1 cellular context compared by ENCODE assay signal in the genomic region with DNA sequence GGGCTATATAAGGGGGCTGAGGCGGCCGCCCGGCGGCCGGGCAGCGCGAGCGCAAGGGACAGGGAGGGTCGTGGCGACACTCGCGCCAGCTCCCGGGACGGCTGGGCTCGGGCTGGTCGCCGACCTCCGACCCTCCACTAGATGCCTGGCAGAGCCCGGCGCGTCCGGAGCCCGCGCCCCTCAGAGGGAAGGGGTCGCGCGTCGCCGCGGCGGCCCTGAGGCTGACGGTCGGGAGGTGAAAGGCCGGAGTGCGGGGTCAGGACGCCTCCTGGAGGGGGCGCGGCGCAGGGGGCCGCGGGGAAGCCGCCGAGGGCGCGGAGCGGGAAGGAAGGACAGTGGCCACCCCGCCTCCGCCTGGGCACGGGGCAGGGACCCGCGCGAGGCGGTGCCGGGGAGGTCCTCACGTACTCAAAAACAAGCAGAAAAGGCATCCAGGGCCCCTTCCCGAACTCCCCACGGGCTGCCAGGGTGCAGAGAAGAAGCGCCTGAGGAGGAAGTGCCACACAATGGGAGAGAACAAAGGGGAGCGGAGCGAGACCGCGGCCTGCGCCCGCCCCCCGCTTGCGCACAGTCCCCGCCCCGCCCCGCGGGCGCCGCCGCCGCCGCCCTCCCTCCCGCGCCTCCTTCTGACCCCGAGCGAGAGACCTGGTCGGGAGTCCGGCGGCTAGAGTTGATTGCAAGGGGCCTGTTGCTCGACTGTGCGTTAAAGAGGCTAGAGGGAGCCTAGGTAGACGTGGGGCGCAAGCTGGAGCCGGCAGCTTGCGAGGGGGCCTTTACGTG.
TF ChIP-seq lines count a peak whose summit lies in the region.

No MANE protein-coding gene starts in this region.

TF ChIP-seq in HepG2, 621 proteins besides CTCF, POLR2A, EP300 and RAD21 (continued from another document and continues in another):
- TF ChIP-seq, protein P1, sequence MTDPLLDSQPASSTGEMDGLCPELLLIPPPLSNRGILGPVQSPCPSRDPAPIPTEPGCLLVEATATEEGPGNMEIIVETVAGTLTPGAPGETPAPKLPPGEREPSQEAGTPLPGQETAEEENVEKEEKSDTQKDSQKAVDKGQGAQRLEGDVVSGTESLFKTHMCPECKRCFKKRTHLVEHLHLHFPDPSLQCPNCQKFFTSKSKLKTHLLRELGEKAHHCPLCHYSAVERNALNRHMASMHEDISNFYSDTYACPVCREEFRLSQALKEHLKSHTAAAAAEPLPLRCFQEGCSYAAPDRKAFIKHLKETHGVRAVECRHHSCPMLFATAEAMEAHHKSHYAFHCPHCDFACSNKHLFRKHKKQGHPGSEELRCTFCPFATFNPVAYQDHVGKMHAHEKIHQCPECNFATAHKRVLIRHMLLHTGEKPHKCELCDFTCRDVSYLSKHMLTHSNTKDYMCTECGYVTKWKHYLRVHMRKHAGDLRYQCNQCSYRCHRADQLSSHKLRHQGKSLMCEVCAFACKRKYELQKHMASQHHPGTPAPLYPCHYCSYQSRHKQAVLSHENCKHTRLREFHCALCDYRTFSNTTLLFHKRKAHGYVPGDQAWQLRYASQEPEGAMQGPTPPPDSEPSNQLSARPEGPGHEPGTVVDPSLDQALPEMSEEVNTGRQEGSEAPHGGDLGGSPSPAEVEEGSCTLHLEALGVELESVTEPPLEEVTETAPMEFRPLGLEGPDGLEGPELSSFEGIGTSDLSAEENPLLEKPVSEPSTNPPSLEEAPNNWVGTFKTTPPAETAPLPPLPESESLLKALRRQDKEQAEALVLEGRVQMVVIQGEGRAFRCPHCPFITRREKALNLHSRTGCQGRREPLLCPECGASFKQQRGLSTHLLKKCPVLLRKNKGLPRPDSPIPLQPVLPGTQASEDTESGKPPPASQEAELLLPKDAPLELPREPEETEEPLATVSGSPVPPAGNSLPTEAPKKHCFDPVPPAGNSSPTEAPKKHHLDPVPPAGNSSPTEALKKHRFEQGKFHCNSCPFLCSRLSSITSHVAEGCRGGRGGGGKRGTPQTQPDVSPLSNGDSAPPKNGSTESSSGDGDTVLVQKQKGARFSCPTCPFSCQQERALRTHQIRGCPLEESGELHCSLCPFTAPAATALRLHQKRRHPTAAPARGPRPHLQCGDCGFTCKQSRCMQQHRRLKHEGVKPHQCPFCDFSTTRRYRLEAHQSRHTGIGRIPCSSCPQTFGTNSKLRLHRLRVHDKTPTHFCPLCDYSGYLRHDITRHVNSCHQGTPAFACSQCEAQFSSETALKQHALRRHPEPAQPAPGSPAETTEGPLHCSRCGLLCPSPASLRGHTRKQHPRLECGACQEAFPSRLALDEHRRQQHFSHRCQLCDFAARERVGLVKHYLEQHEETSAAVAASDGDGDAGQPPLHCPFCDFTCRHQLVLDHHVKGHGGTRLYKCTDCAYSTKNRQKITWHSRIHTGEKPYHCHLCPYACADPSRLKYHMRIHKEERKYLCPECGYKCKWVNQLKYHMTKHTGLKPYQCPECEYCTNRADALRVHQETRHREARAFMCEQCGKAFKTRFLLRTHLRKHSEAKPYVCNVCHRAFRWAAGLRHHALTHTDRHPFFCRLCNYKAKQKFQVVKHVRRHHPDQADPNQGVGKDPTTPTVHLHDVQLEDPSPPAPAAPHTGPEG (CRISPR knock-in tag; IDR thresholded peaks at IDR 0.05): 0 out of 2 replicates have a peak, but pooled peaks have one; percentile 31
- TF ChIP-seq ZBTB7A (CRISPR knock-in tag; IDR thresholded peaks at IDR 0.05) (0 out of 2 replicates have a peak, but pooled peaks have one; percentile 47), ZNF777 (CRISPR knock-in tag; IDR thresholded peaks at IDR 0.05) (peak; percentile 82), ARNT2 (CRISPR knock-in tag; IDR thresholded peaks at IDR 0.05; ENCODE audit: low read depth) (peak; percentile 89), ZNF549 (CRISPR knock-in tag; IDR thresholded peaks at IDR 0.05) (peak; percentile 61; the same call in 1 of the 2 replicates), MED13 (CRISPR knock-in tag; IDR thresholded peaks at IDR 0.05) (0 out of 2 replicates have a peak, but pooled peaks have one; percentile 21), ZC3H4 (CRISPR knock-in tag; IDR thresholded peaks at IDR 0.05; ENCODE audit: borderline replicate concordance) (peak; percentile 86; the same call in 1 of the 2 replicates), ZNF841 (CRISPR knock-in tag; IDR thresholded peaks at IDR 0.05; ENCODE audit: borderline replicate concordance) (0 out of 2 replicates have a peak, but pooled peaks have one; percentile 2), ZNF709 (CRISPR knock-in tag; IDR thresholded peaks at IDR 0.05) (peak; percentile 67; the same call in 1 of the 2 replicates), SRY (CRISPR knock-in tag; IDR thresholded peaks at IDR 0.05) (no peak), BORCS8-MEF2B (CRISPR knock-in tag; IDR thresholded peaks at IDR 0.05) (0 out of 2 replicates have a peak, but pooled peaks have one; percentile 41), JARID2 (CRISPR knock-in tag; IDR thresholded peaks at IDR 0.05; ENCODE audit: insufficient replicate concordance) (no peak), ZNF724P (CRISPR knock-in tag; IDR thresholded peaks at IDR 0.05; ENCODE audit: borderline replicate concordance) (0 out of 2 replicates have a peak, but pooled peaks have one; percentile 34), YEATS2 (CRISPR knock-in tag; IDR thresholded peaks at IDR 0.05; ENCODE audit: borderline replicate concordance) (0 out of 2 replicates have a peak, but pooled peaks have one; percentile 6), ZNF367 (CRISPR knock-in tag; IDR thresholded peaks at IDR 0.05; ENCODE audit: borderline replicate concordance) (no peak; the same call in 1 of the 2 replicates), ZFP91 (CRISPR knock-in tag; IDR thresholded peaks at IDR 0.05; ENCODE audit: borderline replicate concordance) (peak; percentile 50; the same call in 1 of the 2 replicates), PLRG1 (conservative IDR thresholded peaks at IDR 0.05) (no peak), SOX6 (IDR thresholded peaks at IDR 0.05) (no peak), SOX6 (CRISPR knock-in tag; IDR thresholded peaks at IDR 0.05) (peak; percentile 42; the same call in 1 of the 2 replicates), GTF2F1 (IDR thresholded peaks at IDR 0.05; ENCODE audit: low read length) (peak; percentile 73; the same call in 1 of the 2 replicates), PBX3 (CRISPR knock-in tag; IDR thresholded peaks at IDR 0.05; ENCODE audit: borderline replicate concordance) (no peak), ZNF503 (CRISPR knock-in tag; IDR thresholded peaks at IDR 0.05) (no peak), RNF2 (conservative IDR thresholded peaks at IDR 0.05; ENCODE audit: low read depth) (peak; percentile 89; the same call in 1 of the 2 replicates), ASH2L (IDR thresholded peaks at IDR 0.05; ENCODE audit: insufficient read length, low read depth, low read length) (peak; percentile 68), ZSCAN22 (CRISPR knock-in tag; IDR thresholded peaks at IDR 0.05) (0 out of 2 replicates have a peak, but pooled peaks have one; percentile 42)
- TF ChIP-seq, protein P2, sequence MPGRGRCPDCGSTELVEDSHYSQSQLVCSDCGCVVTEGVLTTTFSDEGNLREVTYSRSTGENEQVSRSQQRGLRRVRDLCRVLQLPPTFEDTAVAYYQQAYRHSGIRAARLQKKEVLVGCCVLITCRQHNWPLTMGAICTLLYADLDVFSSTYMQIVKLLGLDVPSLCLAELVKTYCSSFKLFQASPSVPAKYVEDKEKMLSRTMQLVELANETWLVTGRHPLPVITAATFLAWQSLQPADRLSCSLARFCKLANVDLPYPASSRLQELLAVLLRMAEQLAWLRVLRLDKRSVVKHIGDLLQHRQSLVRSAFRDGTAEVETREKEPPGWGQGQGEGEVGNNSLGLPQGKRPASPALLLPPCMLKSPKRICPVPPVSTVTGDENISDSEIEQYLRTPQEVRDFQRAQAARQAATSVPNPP (CRISPR knock-in tag; IDR thresholded peaks at IDR 0.05): 0 out of 2 replicates have a peak, but pooled peaks have one; percentile 58
- TF ChIP-seq, protein P3, sequence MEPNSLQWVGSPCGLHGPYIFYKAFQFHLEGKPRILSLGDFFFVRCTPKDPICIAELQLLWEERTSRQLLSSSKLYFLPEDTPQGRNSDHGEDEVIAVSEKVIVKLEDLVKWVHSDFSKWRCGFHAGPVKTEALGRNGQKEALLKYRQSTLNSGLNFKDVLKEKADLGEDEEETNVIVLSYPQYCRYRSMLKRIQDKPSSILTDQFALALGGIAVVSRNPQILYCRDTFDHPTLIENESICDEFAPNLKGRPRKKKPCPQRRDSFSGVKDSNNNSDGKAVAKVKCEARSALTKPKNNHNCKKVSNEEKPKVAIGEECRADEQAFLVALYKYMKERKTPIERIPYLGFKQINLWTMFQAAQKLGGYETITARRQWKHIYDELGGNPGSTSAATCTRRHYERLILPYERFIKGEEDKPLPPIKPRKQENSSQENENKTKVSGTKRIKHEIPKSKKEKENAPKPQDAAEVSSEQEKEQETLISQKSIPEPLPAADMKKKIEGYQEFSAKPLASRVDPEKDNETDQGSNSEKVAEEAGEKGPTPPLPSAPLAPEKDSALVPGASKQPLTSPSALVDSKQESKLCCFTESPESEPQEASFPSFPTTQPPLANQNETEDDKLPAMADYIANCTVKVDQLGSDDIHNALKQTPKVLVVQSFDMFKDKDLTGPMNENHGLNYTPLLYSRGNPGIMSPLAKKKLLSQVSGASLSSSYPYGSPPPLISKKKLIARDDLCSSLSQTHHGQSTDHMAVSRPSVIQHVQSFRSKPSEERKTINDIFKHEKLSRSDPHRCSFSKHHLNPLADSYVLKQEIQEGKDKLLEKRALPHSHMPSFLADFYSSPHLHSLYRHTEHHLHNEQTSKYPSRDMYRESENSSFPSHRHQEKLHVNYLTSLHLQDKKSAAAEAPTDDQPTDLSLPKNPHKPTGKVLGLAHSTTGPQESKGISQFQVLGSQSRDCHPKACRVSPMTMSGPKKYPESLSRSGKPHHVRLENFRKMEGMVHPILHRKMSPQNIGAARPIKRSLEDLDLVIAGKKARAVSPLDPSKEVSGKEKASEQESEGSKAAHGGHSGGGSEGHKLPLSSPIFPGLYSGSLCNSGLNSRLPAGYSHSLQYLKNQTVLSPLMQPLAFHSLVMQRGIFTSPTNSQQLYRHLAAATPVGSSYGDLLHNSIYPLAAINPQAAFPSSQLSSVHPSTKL (CRISPR knock-in tag; IDR thresholded peaks at IDR 0.05): peak; percentile 32; the same call in 1 of the 2 replicates
- TF ChIP-seq, protein P4, sequence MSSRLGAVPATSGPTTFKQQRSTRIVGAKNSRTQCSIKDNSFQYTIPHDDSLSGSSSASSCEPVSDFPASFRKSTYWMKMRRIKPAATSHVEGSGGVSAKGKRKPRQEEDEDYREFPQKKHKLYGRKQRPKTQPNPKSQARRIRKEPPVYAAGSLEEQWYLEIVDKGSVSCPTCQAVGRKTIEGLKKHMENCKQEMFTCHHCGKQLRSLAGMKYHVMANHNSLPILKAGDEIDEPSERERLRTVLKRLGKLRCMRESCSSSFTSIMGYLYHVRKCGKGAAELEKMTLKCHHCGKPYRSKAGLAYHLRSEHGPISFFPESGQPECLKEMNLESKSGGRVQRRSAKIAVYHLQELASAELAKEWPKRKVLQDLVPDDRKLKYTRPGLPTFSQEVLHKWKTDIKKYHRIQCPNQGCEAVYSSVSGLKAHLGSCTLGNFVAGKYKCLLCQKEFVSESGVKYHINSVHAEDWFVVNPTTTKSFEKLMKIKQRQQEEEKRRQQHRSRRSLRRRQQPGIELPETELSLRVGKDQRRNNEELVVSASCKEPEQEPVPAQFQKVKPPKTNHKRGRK (CRISPR knock-in tag; IDR thresholded peaks at IDR 0.05): no peak
- TF ChIP-seq, protein P5, sequence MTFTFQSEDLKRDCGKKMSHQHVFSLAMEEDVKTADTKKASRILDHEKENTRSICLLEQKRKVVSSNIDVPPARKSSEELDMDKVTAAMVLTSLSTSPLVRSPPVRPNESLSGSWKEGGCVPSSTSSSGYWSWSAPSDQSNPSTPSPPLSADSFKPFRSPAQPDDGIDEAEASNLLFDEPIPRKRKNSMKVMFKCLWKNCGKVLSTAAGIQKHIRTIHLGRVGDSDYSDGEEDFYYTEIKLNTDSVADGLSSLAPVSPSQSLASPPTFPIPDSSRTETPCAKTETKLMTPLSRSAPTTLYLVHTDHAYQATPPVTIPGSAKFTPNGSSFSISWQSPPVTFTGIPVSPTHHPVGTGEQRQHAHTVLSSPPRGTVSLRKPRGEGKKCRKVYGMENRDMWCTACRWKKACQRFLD (CRISPR knock-in tag; IDR thresholded peaks at IDR 0.05; ENCODE audit: borderline replicate concordance): peak; percentile 92; the same call in 1 of the 2 replicates
